Comparison of ENCODE assay signal across 20 cellular contexts in genomic region chr1:243605604-243606003, GRCh38.
DNase-seq lines count a peak whose midpoint lies in the region; ATAC-seq and TF ChIP-seq lines count a peak whose summit lies in the region.
"Had no signal": no experiment of that assay in that cellular context is flagged by ENCODE, and none has a peak within 500 bp of the region (broad histone marks: within the 10 kb centered on the region; RNA-seq: fewer than 3 reads in every experiment).

No MANE protein-coding gene starts in this region.

- CTCF ChIA-PET in WTC11 (lab: Charles Lee): no interaction called here

- intact Hi-C loops in Right ventricle myocardium inferior (cut with DNase I) (no loop called here), ovary (cut with DNase I) (no loop called here)

- H3K36me3 ChIP-seq in right atrium auricular region (no peaks in the 10 kb centered on the region), ovary (no peaks in the 10 kb centered on the region)
- H3K36me3 ChIP-seq: MG63 had no signal

- no peak overlapping the region for H3K4me3 Mint-ChIP-seq in WTC11
- H3K4me3 Mint-ChIP-seq: CD8-positive, alpha-beta memory T cell had no signal

- H3K27me3 Mint-ChIP-seq in WTC11 (ENCODE audit: low read depth): no peaks in the 10 kb centered on the region
- H3K27me3 Mint-ChIP-seq: CD8-positive, alpha-beta memory T cell had no signal

- no peak overlapping the region for H3K27ac ChIP-seq in right atrium auricular region
- H3K27ac ChIP-seq in caudate nucleus (ENCODE audit: low read depth, low read length): no peak overlapping the region
- H3K27ac ChIP-seq in ovary: no peak overlapping the region
- H3K27ac ChIP-seq: BLaER1 had no signal

- WGBS in ovary, 3 donors: 75 to 92% (median 77%) methylated on average over 2 of the region's 2 CpGs

- ATAC-seq in Right ventricle myocardium inferior (peak; percentile 48), WTC11 (no peak), omental fat pad (ENCODE audit: low FRiP score) (peak; percentile 88), esophagus mucosa (no peak)
- ATAC-seq: HepG2 had no signal

- no peak for TF ChIP-seq EP300 in ovary (IDR thresholded peaks at IDR 0.05)

- peaks cover 35% of the 10 kb centered on the region for H3K36me3 Mint-ChIP-seq in WTC11

- POLR2A ChIA-PET in WTC11 (lab: Charles Lee): interaction anchor here (0.7 kb wide), 1 partner anchor 121 kb away, joined by 4 read pairs; no protein-coding TSS in a partner anchor

- H3K4me3 ChIP-seq in right atrium auricular region: no peak overlapping the region
- H3K4me3 ChIP-seq in fibroblast of mammary gland (ENCODE audit: control insufficient read depth, low read depth, low read length): no peak overlapping the region
- H3K4me3 ChIP-seq in ovary: no peak overlapping the region
- H3K4me3 ChIP-seq: BLaER1, MG63 had no signal

- DNase-seq in Right ventricle myocardium inferior (ENCODE audit: missing footprints): no peak
- no peak for DNase-seq in right atrium auricular region (ENCODE audit: low spot score)
- DNase-seq in WTC11 (ENCODE audit: low spot score): no peak
- peak; percentile 70 for DNase-seq in fibroblast of mammary gland (ENCODE audit: low read depth)
- DNase-seq in omental fat pad (ENCODE audit: low spot score): no peak
- no peak for DNase-seq in caudate nucleus (lab: John Stamatoyannopoulos, UW)
- no peak for DNase-seq in ovary
- DNase-seq: 8988T; CD8-positive, alpha-beta memory T cell; DMS 273 treated with DMSO at 0.1 percent for 48 hours; GF-D8; MG63; NCI-H1092 treated with DMSO at 0.1 percent for 48 hours; NCI-H2107; NCI-H2227 treated with DMSO at 0.1 percent for 48 hours; NCI-H524 treated with DMSO at 0.1 percent for 48 hours; SHP77 had no signal

- no peak for TF ChIP-seq POLR2A in ovary (IDR thresholded peaks at IDR 0.05)

- peaks cover 5% of the 10 kb centered on the region for H3K4me1 Mint-ChIP-seq in WTC11

- TF ChIP-seq CTCF in right atrium auricular region (IDR thresholded peaks at IDR 0.05) (no peak), WTC11 (IDR thresholded peaks at IDR 0.05) (no peak), fibroblast of mammary gland (conservative IDR thresholded peaks at IDR 0.05; ENCODE audit: control insufficient read depth, insufficient read depth, low read depth, low read length) (no peak), omental fat pad (IDR thresholded peaks at IDR 0.05) (no peak), ovary (IDR thresholded peaks at IDR 0.05) (no peak)

- H3K27ac Mint-ChIP-seq in WTC11: peak overlapping the region; percentile 25; the same call in 1 of the 2 replicates

- H3K9me3 Mint-ChIP-seq in WTC11: peaks cover 29% of the 10 kb centered on the region

- H3K27me3 ChIP-seq in right atrium auricular region (no peaks in the 10 kb centered on the region), ovary (no peaks in the 10 kb centered on the region)
- H3K27me3 ChIP-seq: BLaER1, MG63 had no signal

- H3K9me3 ChIP-seq in right atrium auricular region: peaks cover 0 to 10% of the 10 kb centered on the region in 2 donors
- no peaks in the 10 kb centered on the region for H3K9me3 ChIP-seq in ovary

- no peaks in the 10 kb centered on the region for H3K4me1 ChIP-seq in right atrium auricular region
- H3K4me1 ChIP-seq in ovary (ENCODE audit: insufficient read depth): no peaks in the 10 kb centered on the region
- H3K4me1 ChIP-seq: BLaER1 had no signal

TF ChIP-seq in WTC11, 78 proteins besides CTCF, POLR2A, EP300 and RAD21 (continues in another document):
- TF ChIP-seq NFE2L1 (CRISPR knock-in tag; IDR thresholded peaks at IDR 0.05) (no peak), ZNF671 (CRISPR knock-in tag; IDR thresholded peaks at IDR 0.05) (no peak), ATF3 (CRISPR knock-in tag; conservative IDR thresholded peaks at IDR 0.05) (no peak), ZNF532 (CRISPR knock-in tag; IDR thresholded peaks at IDR 0.05; ENCODE audit: borderline replicate concordance) (no peak)
- TF ChIP-seq, protein P1, sequence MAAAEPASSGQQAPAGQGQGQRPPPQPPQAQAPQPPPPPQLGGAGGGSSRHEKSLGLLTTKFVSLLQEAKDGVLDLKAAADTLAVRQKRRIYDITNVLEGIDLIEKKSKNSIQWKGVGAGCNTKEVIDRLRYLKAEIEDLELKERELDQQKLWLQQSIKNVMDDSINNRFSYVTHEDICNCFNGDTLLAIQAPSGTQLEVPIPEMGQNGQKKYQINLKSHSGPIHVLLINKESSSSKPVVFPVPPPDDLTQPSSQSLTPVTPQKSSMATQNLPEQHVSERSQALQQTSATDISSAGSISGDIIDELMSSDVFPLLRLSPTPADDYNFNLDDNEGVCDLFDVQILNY (CRISPR knock-in tag; IDR thresholded peaks at IDR 0.05): no peak
- TF ChIP-seq, protein P2, sequence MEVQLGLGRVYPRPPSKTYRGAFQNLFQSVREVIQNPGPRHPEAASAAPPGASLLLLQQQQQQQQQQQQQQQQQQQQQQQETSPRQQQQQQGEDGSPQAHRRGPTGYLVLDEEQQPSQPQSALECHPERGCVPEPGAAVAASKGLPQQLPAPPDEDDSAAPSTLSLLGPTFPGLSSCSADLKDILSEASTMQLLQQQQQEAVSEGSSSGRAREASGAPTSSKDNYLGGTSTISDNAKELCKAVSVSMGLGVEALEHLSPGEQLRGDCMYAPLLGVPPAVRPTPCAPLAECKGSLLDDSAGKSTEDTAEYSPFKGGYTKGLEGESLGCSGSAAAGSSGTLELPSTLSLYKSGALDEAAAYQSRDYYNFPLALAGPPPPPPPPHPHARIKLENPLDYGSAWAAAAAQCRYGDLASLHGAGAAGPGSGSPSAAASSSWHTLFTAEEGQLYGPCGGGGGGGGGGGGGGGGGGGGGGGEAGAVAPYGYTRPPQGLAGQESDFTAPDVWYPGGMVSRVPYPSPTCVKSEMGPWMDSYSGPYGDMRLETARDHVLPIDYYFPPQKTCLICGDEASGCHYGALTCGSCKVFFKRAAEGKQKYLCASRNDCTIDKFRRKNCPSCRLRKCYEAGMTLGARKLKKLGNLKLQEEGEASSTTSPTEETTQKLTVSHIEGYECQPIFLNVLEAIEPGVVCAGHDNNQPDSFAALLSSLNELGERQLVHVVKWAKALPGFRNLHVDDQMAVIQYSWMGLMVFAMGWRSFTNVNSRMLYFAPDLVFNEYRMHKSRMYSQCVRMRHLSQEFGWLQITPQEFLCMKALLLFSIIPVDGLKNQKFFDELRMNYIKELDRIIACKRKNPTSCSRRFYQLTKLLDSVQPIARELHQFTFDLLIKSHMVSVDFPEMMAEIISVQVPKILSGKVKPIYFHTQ (CRISPR knock-in tag; IDR thresholded peaks at IDR 0.05): no peak
- TF ChIP-seq, protein P3, sequence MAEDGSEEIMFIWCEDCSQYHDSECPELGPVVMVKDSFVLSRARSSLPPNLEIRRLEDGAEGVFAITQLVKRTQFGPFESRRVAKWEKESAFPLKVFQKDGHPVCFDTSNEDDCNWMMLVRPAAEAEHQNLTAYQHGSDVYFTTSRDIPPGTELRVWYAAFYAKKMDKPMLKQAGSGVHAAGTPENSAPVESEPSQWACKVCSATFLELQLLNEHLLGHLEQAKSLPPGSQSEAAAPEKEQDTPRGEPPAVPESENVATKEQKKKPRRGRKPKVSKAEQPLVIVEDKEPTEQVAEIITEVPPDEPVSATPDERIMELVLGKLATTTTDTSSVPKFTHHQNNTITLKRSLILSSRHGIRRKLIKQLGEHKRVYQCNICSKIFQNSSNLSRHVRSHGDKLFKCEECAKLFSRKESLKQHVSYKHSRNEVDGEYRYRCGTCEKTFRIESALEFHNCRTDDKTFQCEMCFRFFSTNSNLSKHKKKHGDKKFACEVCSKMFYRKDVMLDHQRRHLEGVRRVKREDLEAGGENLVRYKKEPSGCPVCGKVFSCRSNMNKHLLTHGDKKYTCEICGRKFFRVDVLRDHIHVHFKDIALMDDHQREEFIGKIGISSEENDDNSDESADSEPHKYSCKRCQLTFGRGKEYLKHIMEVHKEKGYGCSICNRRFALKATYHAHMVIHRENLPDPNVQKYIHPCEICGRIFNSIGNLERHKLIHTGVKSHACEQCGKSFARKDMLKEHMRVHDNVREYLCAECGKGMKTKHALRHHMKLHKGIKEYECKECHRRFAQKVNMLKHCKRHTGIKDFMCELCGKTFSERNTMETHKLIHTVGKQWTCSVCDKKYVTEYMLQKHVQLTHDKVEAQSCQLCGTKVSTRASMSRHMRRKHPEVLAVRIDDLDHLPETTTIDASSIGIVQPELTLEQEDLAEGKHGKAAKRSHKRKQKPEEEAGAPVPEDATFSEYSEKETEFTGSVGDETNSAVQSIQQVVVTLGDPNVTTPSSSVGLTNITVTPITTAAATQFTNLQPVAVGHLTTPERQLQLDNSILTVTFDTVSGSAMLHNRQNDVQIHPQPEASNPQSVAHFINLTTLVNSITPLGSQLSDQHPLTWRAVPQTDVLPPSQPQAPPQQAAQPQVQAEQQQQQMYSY (CRISPR knock-in tag; IDR thresholded peaks at IDR 0.05): no peak

Comparison
In these comparisons a context has a peak if more than half of its experiments do, and no peak if none do; other contexts are left out.
1. ATAC-seq: peak in Right ventricle myocardium inferior (single experiment) and omental fat pad (single experiment); none in WTC11 (single experiment) and esophagus mucosa (single experiment).